Comparison of ENCODE assay signal across 11 cellular contexts in genomic region chr6:56638760-56639159, GRCh38.
"Had no signal": no experiment of that assay in that cellular context is flagged by ENCODE, and none has a peak within 500 bp of the region (broad histone marks: within the 10 kb centered on the region; RNA-seq: fewer than 3 reads in every experiment).

No MANE protein-coding gene starts in this region.

- H3K27me3 ChIP-seq: upper lobe of right lung had no signal

- H3K9me3 ChIP-seq: upper lobe of right lung had no signal

- ATAC-seq: activated CD8-positive, alpha-beta T cell treated with anti-CD3 and anti-CD28 coated beads, Interleukin-2, amount 10 ng/mL, durations not matched to agents 7 days and 5 days; effector memory CD8-positive, alpha-beta T cell; T-cell; upper lobe of right lung had no signal

- H3K4me1 ChIP-seq: upper lobe of right lung had no signal

- H3K27ac ChIP-seq: upper lobe of right lung had no signal

- H3K4me3 ChIP-seq: upper lobe of right lung had no signal

- DNase-seq: activated CD4-positive, alpha-beta T cell treated with anti-CD3 and anti-CD28 coated beads for 1 hour; activated CD8-positive, alpha-beta T cell treated with anti-CD3 and anti-CD28 coated beads, Interleukin-2, amount 10 ng/mL, durations not matched to agents 7 days and 5 days; activated naive CD4-positive, alpha-beta T cell treated with Interleukin-2 at 50 U/mL for 16 hours; effector memory CD8-positive, alpha-beta T cell; erythroblast; nephron progenitor cell; stimulated activated CD4-positive, alpha-beta T cell treated with anti-CD3 and anti-CD28 coated beads, Interleukin-2, amount 100 ng/mL, for 48 hours; stimulated activated naive CD4-positive, alpha-beta T cell treated with Interleukin-2 at 50 U/mL for 16 hours; T-cell; T1000; upper lobe of right lung had no signal
